30 cellular contexts compared by ENCODE assay signal in the genomic region with DNA sequence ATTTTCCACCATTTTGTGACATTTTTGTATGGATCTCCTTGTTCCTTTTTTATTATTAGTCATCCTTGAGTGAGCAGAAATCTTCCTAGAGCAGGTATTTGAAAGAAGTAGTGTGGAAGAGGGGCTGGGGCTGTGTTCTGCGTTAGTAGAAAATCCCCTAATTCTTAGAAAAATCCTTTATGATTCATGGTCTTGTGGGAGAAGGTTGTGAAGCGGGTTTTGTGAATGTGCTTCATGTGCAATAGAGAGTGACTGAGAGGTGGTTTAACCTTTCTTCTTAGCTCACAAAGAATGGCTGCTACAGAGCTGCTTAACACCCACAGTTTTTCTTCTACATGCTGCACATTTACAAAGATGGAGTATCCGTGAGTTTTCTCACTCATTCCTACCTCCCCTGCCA.
DNase-seq lines count a peak whose midpoint lies in the region; ATAC-seq lines count a peak whose summit lies in the region.
"Had no signal": no experiment of that assay in that cellular context is flagged by ENCODE, and none has a peak within 500 bp of the region (broad histone marks: within the 10 kb centered on the region; RNA-seq: fewer than 3 reads in every experiment).

No MANE protein-coding gene starts in this region.

- peaks cover 10% of the 10 kb centered on the region for H3K4me1 Mint-ChIP-seq in activated T-cell treated with anti-CD3 and anti-CD28 coated beads, Interleukin-2, amount 50 U/mL, for 4 hours (ENCODE audit: low read depth)
- H3K4me1 Mint-ChIP-seq in stimulated activated naive B cell treated with anti-CD40 and anti-IgM and Interleukin-4, amounts not matched to agents 10 μg/mL and 1 μg/mL and 100 μg/mL, for 72 hours, result peaks cover 6 to 8% of the 10 kb centered on the region in 2 donors
- no peaks in the 10 kb centered on the region for H3K4me1 Mint-ChIP-seq in effector memory CD8-positive, alpha-beta T cell (ENCODE audit: low read depth in 2 of 2)
- H3K4me1 Mint-ChIP-seq: activated B cell treated with CpG ODN at 0.5 μM for 24 hours; central memory CD8-positive, alpha-beta T cell; endodermal cell; T-cell had no signal

- H3K36me3 Mint-ChIP-seq in activated T-cell treated with anti-CD3 and anti-CD28 coated beads, Interleukin-2, amount 50 U/mL, for 4 hours (ENCODE audit: insufficient read depth), result no peaks in the 10 kb centered on the region
- H3K36me3 Mint-ChIP-seq in stimulated activated naive B cell treated with anti-CD40 and anti-IgM and Interleukin-4, amounts not matched to agents 10 μg/mL and 1 μg/mL and 100 μg/mL, for 72 hours, result no peaks in the 10 kb centered on the region
- H3K36me3 Mint-ChIP-seq in effector memory CD8-positive, alpha-beta T cell (ENCODE audit: insufficient read depth), result no peaks in the 10 kb centered on the region
- H3K36me3 Mint-ChIP-seq: T-cell had no signal

- H3K4me3 Mint-ChIP-seq in activated T-cell treated with anti-CD3 and anti-CD28 coated beads, Interleukin-2, amount 50 U/mL, for 4 hours, result no peak overlapping the region
- H3K4me3 Mint-ChIP-seq in stimulated activated naive B cell treated with anti-CD40 and anti-IgM and Interleukin-4, amounts not matched to agents 10 μg/mL and 1 μg/mL and 100 μg/mL, for 72 hours, result no peak overlapping the region
- H3K4me3 Mint-ChIP-seq in effector memory CD8-positive, alpha-beta T cell, result no peak overlapping the region
- H3K4me3 Mint-ChIP-seq: activated B cell treated with CpG ODN at 0.5 μM for 24 hours; central memory CD8-positive, alpha-beta T cell; dendritic cell treated with granulocyte-macrophage colony-stimulating factor and Interleukin-4, amounts not matched to agents 40 ng/mL and 50 ng/mL, for 4 days; endodermal cell; T-cell had no signal

- no peak overlapping the region for H3K27ac Mint-ChIP-seq in stimulated activated naive B cell treated with anti-CD40 and anti-IgM and Interleukin-4, amounts not matched to agents 10 μg/mL and 1 μg/mL and 100 μg/mL, for 72 hours
- H3K27ac Mint-ChIP-seq in effector memory CD8-positive, alpha-beta T cell, result no peak overlapping the region
- H3K27ac Mint-ChIP-seq: activated B cell treated with CpG ODN at 0.5 μM for 24 hours; dendritic cell treated with granulocyte-macrophage colony-stimulating factor and Interleukin-4, amounts not matched to agents 40 ng/mL and 50 ng/mL, for 4 days; endodermal cell; T-cell had no signal

- no peaks in the 10 kb centered on the region for H3K27me3 Mint-ChIP-seq in activated T-cell treated with anti-CD3 and anti-CD28 coated beads, Interleukin-2, amount 50 U/mL, for 4 hours (ENCODE audit: low read depth)
- no peaks in the 10 kb centered on the region for H3K27me3 Mint-ChIP-seq in stimulated activated naive B cell treated with anti-CD40 and anti-IgM and Interleukin-4, amounts not matched to agents 10 μg/mL and 1 μg/mL and 100 μg/mL, for 72 hours
- peaks cover 6 to 22% of the 10 kb centered on the region in 2 donors for H3K27me3 Mint-ChIP-seq in effector memory CD8-positive, alpha-beta T cell
- H3K27me3 Mint-ChIP-seq: dendritic cell treated with granulocyte-macrophage colony-stimulating factor and Interleukin-4, amounts not matched to agents 40 ng/mL and 50 ng/mL, for 4 days had no signal

- no peaks in the 10 kb centered on the region for H3K9me3 Mint-ChIP-seq in activated T-cell treated with anti-CD3 and anti-CD28 coated beads, Interleukin-2, amount 50 U/mL, for 4 hours
- H3K9me3 Mint-ChIP-seq in stimulated activated naive B cell treated with anti-CD40 and anti-IgM and Interleukin-4, amounts not matched to agents 10 μg/mL and 1 μg/mL and 100 μg/mL, for 72 hours, result no peaks in the 10 kb centered on the region
- H3K9me3 Mint-ChIP-seq in effector memory CD8-positive, alpha-beta T cell, result no peaks in the 10 kb centered on the region
- H3K9me3 Mint-ChIP-seq: activated B cell treated with CpG ODN at 0.5 μM for 24 hours; central memory CD8-positive, alpha-beta T cell; dendritic cell treated with granulocyte-macrophage colony-stimulating factor and Interleukin-4, amounts not matched to agents 40 ng/mL and 50 ng/mL, for 4 days; T-cell had no signal

- no peak for DNase-seq in activated T-cell treated with anti-CD3 and anti-CD28 coated beads, Interleukin-2, amount 50 U/mL, for 4 hours
- no peak for DNase-seq in activated T-cell treated with anti-CD3 and anti-CD28 coated beads for 4 hours
- peak; percentile 1 for DNase-seq in amniotic epithelial cell (ENCODE audit: low read depth)
- no peak for DNase-seq in stimulated activated naive B cell treated with anti-CD40 and anti-IgM and Interleukin-4, amounts not matched to agents 10 μg/mL and 1 μg/mL and 100 μg/mL, for 72 hours
- DNase-seq in effector memory CD8-positive, alpha-beta T cell, result no peak
- DNase-seq: activated B cell treated with CpG ODN at 0.5 μM for 24 hours; activated CD8-positive, alpha-beta memory T cell treated with anti-CD3 and anti-CD28 coated beads for 24 hours; endodermal cell; foreskin fibroblast; H7; head of caudate nucleus; islet precursor cell; left ventricle myocardium superior; mesendoderm; MM.1S; NCI-H1417; NCI-H2029 treated with DMSO at 0.1 percent for 48 hours; NCI-H526; OCI-M1; ovary; small intestine; stimulated activated CD4-positive, alpha-beta T cell treated with anti-CD3 and anti-CD28 coated beads, Interleukin-1b, Interleukin-23, amount 100 ng/mL, for 48 hours; stimulated activated CD8-positive, alpha-beta memory T cell treated with anti-CD3 and anti-CD28 coated beads, Interleukin-4, amount 100 ng/mL, for 48 hours; T-cell; transverse colon had no signal

- ATAC-seq in activated T-cell treated with anti-CD3 and anti-CD28 coated beads, Interleukin-2, amount 50 U/mL, for 4 hours, result peak; percentile 73 to 86
- ATAC-seq in HG02884 (IDR thresholded peaks at IDR 0.05; ENCODE audit: unreplicated experiment) (peak; percentile 48), HG02798 (IDR thresholded peaks at IDR 0.05; ENCODE audit: poor library complexity, unreplicated experiment) (no peak)
- peak; percentile 77 to 85 for ATAC-seq in stimulated activated naive B cell treated with anti-CD40 and anti-IgM and Interleukin-4, amounts not matched to agents 10 μg/mL and 1 μg/mL and 100 μg/mL, for 72 hours (replicated peaks)
- ATAC-seq in effector memory CD8-positive, alpha-beta T cell (replicated peaks), result no peak
- ATAC-seq: HepG2, left ventricle myocardium superior, T-cell had no signal

Comparison
In these comparisons a context has a peak if more than half of its experiments do, and no peak if none do; other contexts are left out.
1. ATAC-seq: peak in activated T-cell treated with anti-CD3 and anti-CD28 coated beads, Interleukin-2, amount 50 U/mL, for 4 hours (2 of 2), HG02884 (single experiment) and stimulated activated naive B cell treated with anti-CD40 and anti-IgM and Interleukin-4, amounts not matched to agents 10 μg/mL and 1 μg/mL and 100 μg/mL, for 72 hours (2 of 2); none in HG02798 (single experiment) and effector memory CD8-positive, alpha-beta T cell (single experiment).